Comparison of ENCODE assay signal across 8 cellular contexts in the genomic region with DNA sequence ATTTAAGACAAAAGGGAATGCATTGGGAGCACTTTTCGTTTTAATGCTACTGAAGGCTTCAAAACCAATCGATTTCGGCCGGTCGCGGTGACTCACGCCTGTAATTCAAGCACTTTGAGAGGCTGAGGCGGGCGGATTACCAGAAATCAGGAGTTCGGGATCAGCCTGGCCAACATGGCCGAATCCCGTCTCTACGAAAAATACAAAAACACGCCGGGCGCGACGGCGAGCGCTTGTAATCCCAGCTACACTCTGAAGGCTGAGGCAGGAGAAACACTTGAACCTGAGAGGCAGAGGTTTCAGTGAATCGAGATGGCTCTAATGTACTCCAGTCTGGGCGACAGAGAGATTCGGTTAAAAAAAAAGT. TPM values are rescaled to one million over a fixed set of nuclear protein-coding genes. Genes with fewer than 3 reads are reported as not detected.
DNase-seq lines count a peak whose midpoint lies in the region; ATAC-seq and TF ChIP-seq lines count a peak whose summit lies in the region.

No MANE protein-coding gene starts in this region.

- TF ChIP-seq POLR2A in erythroblast (IDR thresholded peaks at IDR 0.05; ENCODE audit: low read length) (no peak), tibial nerve (IDR thresholded peaks at IDR 0.05) (no peak)

- H3K27me3 Mint-ChIP-seq in naive B cell = no peaks in the 10 kb centered on the region

- H3K27ac Mint-ChIP-seq in naive B cell = peak overlapping the region; percentile 99 to 100 (median 100)

- WGBS in tibial nerve, 2 donors = 0 to 1% methylated on average over 23 of the region's 23 CpGs

- peak overlapping the region; percentile 86 to 99 (median 94) for H3K4me3 Mint-ChIP-seq in naive B cell

- H3K36me3 ChIP-seq in tibial nerve = no peaks in the 10 kb centered on the region

- H3K36me3 Mint-ChIP-seq in naive B cell = no peaks in the 10 kb centered on the region

- ATAC-seq in GM21447 (IDR thresholded peaks at IDR 0.05; ENCODE audit: unreplicated experiment) (peak; percentile 11), naive B cell (ENCODE audit: low read depth in 2 of 2) (peak; percentile 4 to 6)

- peaks cover 23 to 32% (median 24%) of the 10 kb centered on the region in 3 donors for H3K4me1 Mint-ChIP-seq in naive B cell

- H3K9me3 ChIP-seq in tibial nerve = no peaks in the 10 kb centered on the region

- H3K27me3 ChIP-seq in tibial nerve = no peaks in the 10 kb centered on the region

- in situ Hi-C loops in KBM-7 (cut with MboI; ENCODE audit: low pct_unique_long_range_greater_than_20kb, low sequenced_read_pairs) = no loop called here

- peaks cover 3 to 29% (median 6%) of the 10 kb centered on the region in 7 donors for H3K9me3 Mint-ChIP-seq in naive B cell

- TF ChIP-seq EP300 in tibial nerve (IDR thresholded peaks at IDR 0.05) = no peak

- H3K4me3 ChIP-seq in tibial nerve = peak overlapping the region; percentile 58 to 76 (median 66)

- peak; percentile 66 for DNase-seq in COLO668 (lab: John Stamatoyannopoulos, UW; ENCODE audit: unreplicated experiment)
- peak; percentile 92 for DNase-seq in KBM-7
- peak; percentile 84 for DNase-seq in activated CD8-positive, alpha-beta memory T cell treated with anti-CD3 and anti-CD28 coated beads for 24 hours
- DNase-seq in erythroblast (lab: John Stamatoyannopoulos, UW) = peak; percentile 90 to 92
- DNase-seq in naive B cell = no peak
- peak in 1 of 2 donors; percentile 56 for DNase-seq in tibial nerve (ENCODE audit: low spot score in 2 of 2)
- no peak for DNase-seq in mesenteric fat pad (ENCODE audit: low spot score)

- peaks cover 0 to 31% (median 0%) of the 10 kb centered on the region in 4 donors for H3K4me1 ChIP-seq in tibial nerve

- peak overlapping the region; percentile 90 to 99 (median 98) for H3K27ac ChIP-seq in tibial nerve

- no peak for TF ChIP-seq CTCF in tibial nerve (IDR thresholded peaks at IDR 0.05)

RNA-seq across cellular contexts. Expression of gene TRIM38, which starts 58.4 kb away (rescaled TPM):
- 10 to 100 TPM in 5 of 6 donors, 1 to 10 TPM in 1; 8.4 to 25.9 (median 19.5) TPM for polyA plus RNA-seq in naive B cell (ENCODE audit: low read depth in 6 of 6)
- total RNA-seq in tibial nerve (10 to 100 TPM in 2 of 4 donors, 1 to 10 TPM in 2; 8.8 to 12.2 (median 9.5) TPM), mesenteric fat pad (11.5 TPM)

Comparison
In these comparisons a context has a peak if more than half of its experiments do, and no peak if none do; other contexts are left out.
1. DNase-seq: peak in COLO668 (single experiment), KBM-7 (single experiment), activated CD8-positive, alpha-beta memory T cell treated with anti-CD3 and anti-CD28 coated beads for 24 hours (single experiment) and erythroblast (2 of 2); none in naive B cell (single experiment) and mesenteric fat pad (single experiment).